ENCODE assay signal across 1 cellular context in genomic region chr12:12409337-12409736, GRCh38.
A peak's percentile ranks its signal among the peaks of the same experiment; 100 is the strongest.
TF ChIP-seq lines count a peak whose summit lies in the region.

No MANE protein-coding gene starts in this region.

TF ChIP-seq in HEK293, 187 proteins besides CTCF, POLR2A, EP300 and RAD21:
- TF ChIP-seq ZNF580 (tag by site-specific recombination; IDR thresholded peaks at IDR 0.05) (0 out of 2 replicates have a peak, but pooled peaks have one; percentile 52), ZNF146 (tag by site-specific recombination; IDR thresholded peaks at IDR 0.05) (peak; percentile 95)
